22 cellular contexts compared by ENCODE assay signal in the genomic region with DNA sequence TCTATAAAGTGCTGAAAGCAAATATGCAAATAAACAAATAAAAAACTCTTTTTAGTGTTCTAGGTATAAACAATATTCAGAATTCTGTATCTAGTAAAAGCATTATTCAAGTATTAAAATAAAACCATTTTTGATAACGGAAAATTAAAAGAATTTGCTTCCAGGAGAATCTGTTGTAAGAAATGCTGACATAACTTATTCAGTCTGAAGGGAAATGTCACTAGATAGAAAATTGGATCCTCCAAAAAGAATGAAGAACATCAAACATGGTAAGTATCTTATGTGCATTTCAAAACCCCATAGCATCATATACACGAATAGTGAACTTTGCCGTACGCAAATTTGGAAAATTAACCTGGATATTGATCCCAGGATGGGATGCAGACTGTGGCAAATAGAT.
DNase-seq lines count a peak whose midpoint lies in the region; ATAC-seq, FAIRE-seq and TF ChIP-seq lines count a peak whose summit lies in the region.
"Had no signal": no experiment of that assay in that cellular context is flagged by ENCODE, and none has a peak within 500 bp of the region (broad histone marks: within the 10 kb centered on the region; RNA-seq: fewer than 3 reads in every experiment).

No MANE protein-coding gene starts in this region.

- H3K79me2 ChIP-seq in HepG2 (ENCODE audit: insufficient read depth, low read length) (no peaks in the 10 kb centered on the region), K562 (ENCODE audit: control insufficient read depth, insufficient read depth, low read length) (no peaks in the 10 kb centered on the region)

- H3K4me1 ChIP-seq in HepG2 (ENCODE audit: insufficient read depth, low read length) (no peaks in the 10 kb centered on the region), right lobe of liver (no peaks in the 10 kb centered on the region), K562 (replicated peaks in 1 of 2; ENCODE audit: control insufficient read depth in 2 of 2, insufficient read depth in 2 of 2, low read length in 2 of 2) (no peaks in the 10 kb centered on the region)
- H3K4me1 ChIP-seq: BE2C had no signal

- no peak for ATAC-seq in HepG2
- no peak for ATAC-seq in right lobe of liver
- no peak for ATAC-seq in K562
- ATAC-seq: GM12878 had no signal

- H3K9ac ChIP-seq in HepG2 (ENCODE audit: insufficient read depth, low read depth, low read length): no peak overlapping the region
- no peak overlapping the region for H3K9ac ChIP-seq in K562 (ENCODE audit: insufficient read depth in 1 of 2, low read depth in 2 of 2, low read length in 2 of 2)
- H3K9ac ChIP-seq: BLaER1 had no signal

- POLR2A ChIA-PET in HepG2 (lab: Yijun Ruan, JAX): no interaction called here
- POLR2A ChIA-PET in K562 (lab: Yijun Ruan, JAX): no interaction called here

- no peak overlapping the region for H2AFZ ChIP-seq in HepG2 (ENCODE audit: low read length)
- no peak overlapping the region for H2AFZ ChIP-seq in K562 (ENCODE audit: low read depth, low read length)

- H3K27me3 ChIP-seq in HepG2 (ENCODE audit: control insufficient read depth in 1 of 2, insufficient read depth in 2 of 2, low read length in 2 of 2) (peaks cover 0 to 1% of the 10 kb centered on the region in 2 experiments; a peak in 1 of 5 replicates), right lobe of liver (no peaks in the 10 kb centered on the region), K562 (ENCODE audit: control insufficient read depth in 2 of 2, insufficient read depth in 2 of 2, low read length in 2 of 2) (no peaks in the 10 kb centered on the region)
- H3K27me3 ChIP-seq: BE2C, BLaER1 had no signal

- in situ Hi-C loops in HepG2 (cut with HindIII; ENCODE audit: extremely low pct_ligation_motif_present, low pct_unique_long_range_greater_than_20kb): no loop called here
- in situ Hi-C loops in K562 (cut with MboI): no loop called here

- 2% methylated on average over 4 of the region's 4 CpGs for WGBS in HepG2 (ENCODE audit: low lambda C conversion rate)
- 47% methylated on average over 4 of the region's 4 CpGs for WGBS in right lobe of liver (ENCODE audit: insufficient coverage, low coverage, low lambda C conversion rate, missing lambda C conversion rate)
- 0% methylated on average over 4 of the region's 4 CpGs for WGBS in K562 (ENCODE audit: insufficient coverage, low coverage, missing lambda C conversion rate)

- CTCF ChIA-PET in HepG2 (lab: Yijun Ruan, JAX; ENCODE audit: low intra/inter-chr PET ratio, low total read pairs) (no interaction called here), K562 (lab: Yijun Ruan, JAX; ENCODE audit: low intra/inter-chr PET ratio) (no interaction called here)

- BruUV-seq in HepG2 (replicated peaks; lab: Mats Ljungman, UMichigan) (no TSS peak), K562 (replicated peaks; lab: Mats Ljungman, UMichigan) (no TSS peak)

- H3K9me1 ChIP-seq in K562 (ENCODE audit: control insufficient read depth, insufficient read depth, low read length): no peaks in the 10 kb centered on the region

- H3K27ac ChIP-seq in HepG2 (ENCODE audit: extremely low read length, insufficient read depth, low read length) (no peak overlapping the region), right lobe of liver (no peak overlapping the region), K562 (ENCODE audit: extremely low read depth, low read depth, low read length) (no peak overlapping the region)
- H3K27ac ChIP-seq: 22Rv1, BLaER1 had no signal

- FAIRE-seq in HepG2 (lab: Jason Lieb, UNC) (no peak), K562 (lab: Jason Lieb, UNC) (no peak)
- FAIRE-seq: GM12878, GM12892, GM18507 had no signal

- TF ChIP-seq CTCF in HepG2 (CRISPR knock-in tag; IDR thresholded peaks at IDR 0.05) (no peak), right lobe of liver (IDR thresholded peaks at IDR 0.05) (no peak), K562 (IDR thresholded peaks at IDR 0.05 in 2 of 3, conservative IDR thresholded peaks at IDR 0.05 in 1 of 3; ENCODE audit: insufficient read depth in 2 of 3, low read depth in 1 of 3, low read length in 3 of 3) (no peak)

- no peaks in the 10 kb centered on the region for H3K9me3 ChIP-seq in HepG2 (ENCODE audit: low read length)
- no peaks in the 10 kb centered on the region for H3K9me3 ChIP-seq in right lobe of liver
- no peaks in the 10 kb centered on the region for H3K9me3 ChIP-seq in K562 (replicated peaks; ENCODE audit: control insufficient read depth, insufficient read depth, low read depth, low read length)
- H3K9me3 ChIP-seq: BE2C had no signal

- intact Hi-C loops in HepG2 (cut with micrococcal nuclease; ENCODE audit: unreplicated experiment) (no loop called here), right lobe of liver (cut with DNase I) (no loop called here), K562 (cut with micrococcal nuclease) (no loop called here)

- H4K20me1 ChIP-seq in HepG2 (ENCODE audit: insufficient read depth, low read length) (no peaks in the 10 kb centered on the region), K562 (replicated peaks; ENCODE audit: control insufficient read depth, insufficient read depth, low read length) (no peaks in the 10 kb centered on the region)
- H4K20me1 ChIP-seq: BLaER1 had no signal

- TF ChIP-seq POLR2A in HepG2 (IDR thresholded peaks at IDR 0.05; ENCODE audit: insufficient read depth in 1 of 2, low read depth in 2 of 2, low read length in 2 of 2) (no peak), right lobe of liver (IDR thresholded peaks at IDR 0.05) (no peak), K562 (conservative IDR thresholded peaks at IDR 0.05) (no peak)

- H3K36me3 ChIP-seq in HepG2 (replicated peaks in 1 of 2; ENCODE audit: control insufficient read depth in 1 of 2, insufficient read depth in 2 of 2, low read length in 2 of 2): no peaks in the 10 kb centered on the region
- no peaks in the 10 kb centered on the region for H3K36me3 ChIP-seq in right lobe of liver
- H3K36me3 ChIP-seq in K562 (ENCODE audit: control insufficient read depth, insufficient read depth, low read length): no peaks in the 10 kb centered on the region
- H3K36me3 ChIP-seq: BE2C, BLaER1 had no signal

- H3K4me3 ChIP-seq in HepG2 (replicated peaks in 1 of 3; ENCODE audit: insufficient read depth in 1 of 3, low read depth in 2 of 3, low read length in 3 of 3) (no peak overlapping the region), right lobe of liver (no peak overlapping the region), K562 (no peak overlapping the region)
- H3K4me3 ChIP-seq: BLaER1, GM12878 had no signal

- TF ChIP-seq RAD21 in HepG2 (CRISPR knock-in tag; IDR thresholded peaks at IDR 0.05) (no peak), K562 (CRISPR knock-in tag; conservative IDR thresholded peaks at IDR 0.05 in 1 of 2, IDR thresholded peaks at IDR 0.05 in 1 of 2) (no peak)

- H3K4me2 ChIP-seq in HepG2 (ENCODE audit: low read depth, low read length) (no peak overlapping the region), K562 (ENCODE audit: insufficient read depth, low read length) (no peak overlapping the region)
- H3K4me2 ChIP-seq: BLaER1 had no signal

- no peak for DNase-seq in HepG2 (ENCODE audit: low spot score)
- no peak for DNase-seq in right lobe of liver
- no peak for DNase-seq in K562 (ENCODE audit: extremely low read depth in 1 of 4, low spot score in 3 of 4)
- DNase-seq in HuH-7.5 (ENCODE audit: low spot score): no peak
- DNase-seq in DMS153 treated with DMSO at 0.1 percent for 48 hours (lab: John Stamatoyannopoulos, UW; ENCODE audit: unreplicated experiment): no peak
- DNase-seq: ACHN; BE2C; C1 segment of cervical spinal cord; CD4-positive, alpha-beta memory T cell; CD4-positive, CD25-positive, alpha-beta regulatory T cell; CD8-positive, alpha-beta memory T cell; COR-L47; DMS53; DMS79; DND-41; EL; GDM1 had no signal

- no peak for TF ChIP-seq EP300 in HepG2 (IDR thresholded peaks at IDR 0.05; ENCODE audit: low read depth in 2 of 2, low read length in 2 of 2)
- TF ChIP-seq EP300 in HepG2 (CRISPR knock-in tag; IDR thresholded peaks at IDR 0.05; ENCODE audit: borderline replicate concordance): no peak
- no peak for TF ChIP-seq EP300 in K562 (IDR thresholded peaks at IDR 0.05; ENCODE audit: low read length)

TF ChIP-seq in HepG2, 621 proteins besides CTCF, POLR2A, EP300 and RAD21:
- TF ChIP-seq ZFP82 (CRISPR knock-in tag; IDR thresholded peaks at IDR 0.05; ENCODE audit: borderline replicate concordance): no peak
- no peak for TF ChIP-seq TSC22D2 (CRISPR knock-in tag; IDR thresholded peaks at IDR 0.05; ENCODE audit: borderline replicate concordance)
- no peak for TF ChIP-seq ZNF678 (CRISPR knock-in tag; IDR thresholded peaks at IDR 0.05)
- TF ChIP-seq, protein P1, sequence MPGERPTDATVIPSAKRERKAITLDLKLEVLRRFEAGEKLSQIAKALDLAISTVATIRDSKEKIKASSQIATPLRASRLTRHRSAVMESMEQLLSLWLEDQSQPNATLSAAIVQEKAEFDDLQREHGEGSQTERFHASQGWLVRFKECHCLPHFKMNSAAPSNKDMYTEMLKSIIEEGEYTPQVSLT (CRISPR knock-in tag; IDR thresholded peaks at IDR 0.05; ENCODE audit: borderline replicate concordance, low read depth): no peak
- peak; percentile 15 to 73; a peak in 2 of 4 replicates for TF ChIP-seq MAFK (conservative IDR thresholded peaks at IDR 0.05 in 1 of 2, IDR thresholded peaks at IDR 0.05 in 1 of 2; ENCODE audit: low read length in 2 of 2)
- TF ChIP-seq MAFF (IDR thresholded peaks at IDR 0.05; ENCODE audit: low read depth, low read length): peak; percentile 58
- no peak for TF ChIP-seq ZNF33A (CRISPR knock-in tag; IDR thresholded peaks at IDR 0.05; ENCODE audit: borderline replicate concordance)
- TF ChIP-seq ELF4 (CRISPR knock-in tag; IDR thresholded peaks at IDR 0.05; ENCODE audit: borderline replicate concordance): no peak
TF ChIP-seq in HepG2: peak in this region for 2.

TF ChIP-seq in K562, 482 proteins besides CTCF, POLR2A, EP300 and RAD21:
- no peak for TF ChIP-seq ZNF408 (CRISPR knock-in tag; IDR thresholded peaks at IDR 0.05; ENCODE audit: low read depth)
- TF ChIP-seq RBM15 (IDR thresholded peaks at IDR 0.05; ENCODE audit: insufficient read depth, low read length): no peak
- TF ChIP-seq ZNF316 (IDR thresholded peaks at IDR 0.05): peak; percentile 32; the same call in 1 of the 2 replicates
- no peak for TF ChIP-seq NCOA2 (IDR thresholded peaks at IDR 0.05; ENCODE audit: partially characterized antibody in 2 of 2)
- TF ChIP-seq, protein P2, sequence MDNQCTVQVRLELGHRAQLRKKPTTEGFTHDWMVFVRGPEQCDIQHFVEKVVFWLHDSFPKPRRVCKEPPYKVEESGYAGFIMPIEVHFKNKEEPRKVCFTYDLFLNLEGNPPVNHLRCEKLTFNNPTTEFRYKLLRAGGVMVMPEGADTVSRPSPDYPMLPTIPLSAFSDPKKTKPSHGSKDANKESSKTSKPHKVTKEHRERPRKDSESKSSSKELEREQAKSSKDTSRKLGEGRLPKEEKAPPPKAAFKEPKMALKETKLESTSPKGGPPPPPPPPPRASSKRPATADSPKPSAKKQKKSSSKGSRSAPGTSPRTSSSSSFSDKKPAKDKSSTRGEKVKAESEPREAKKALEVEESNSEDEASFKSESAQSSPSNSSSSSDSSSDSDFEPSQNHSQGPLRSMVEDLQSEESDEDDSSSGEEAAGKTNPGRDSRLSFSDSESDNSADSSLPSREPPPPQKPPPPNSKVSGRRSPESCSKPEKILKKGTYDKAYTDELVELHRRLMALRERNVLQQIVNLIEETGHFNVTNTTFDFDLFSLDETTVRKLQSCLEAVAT (IDR thresholded peaks at IDR 0.05): no peak
